Comparison of ENCODE assay signal across 24 cellular contexts in genomic region chr2:80687524-80687923, GRCh38.
A peak's percentile ranks its signal among the peaks of the same experiment; 100 is the strongest.
DNase-seq lines count a peak whose midpoint lies in the region; ATAC-seq, FAIRE-seq and TF ChIP-seq lines count a peak whose summit lies in the region.
"Had no signal": no experiment of that assay in that cellular context is flagged by ENCODE, and none has a peak within 500 bp of the region (broad histone marks: within the 10 kb centered on the region; RNA-seq: fewer than 3 reads in every experiment).

No MANE protein-coding gene starts in this region.

- H3K79me2 ChIP-seq in GM23338 (replicated peaks; ENCODE audit: insufficient read depth): no peaks in the 10 kb centered on the region

- H3K9ac ChIP-seq in kidney (ENCODE audit: low read length in 2 of 2): no peak overlapping the region
- H3K9ac ChIP-seq: BLaER1, GM23248 had no signal

- TF ChIP-seq CTCF in GM10266 (IDR thresholded peaks at IDR 0.05; ENCODE audit: control insufficient read depth, insufficient read depth, low read depth, missing control alignments) (no peak), GM23338 (conservative IDR thresholded peaks at IDR 0.05; ENCODE audit: low read depth in 2 of 2) (no peak), WTC11 (IDR thresholded peaks at IDR 0.05) (no peak), kidney (IDR thresholded peaks at IDR 0.05; ENCODE audit: borderline replicate concordance, extremely low read depth, insufficient read depth) (no peak), MCF 10A (IDR thresholded peaks at IDR 0.05; ENCODE audit: unreplicated experiment) (no peak)

- H3K27ac ChIP-seq in GM23338 (ENCODE audit: low read depth): no peak overlapping the region
- H3K27ac ChIP-seq in kidney (ENCODE audit: low read depth in 2 of 2, low read length in 2 of 2): no peak overlapping the region
- H3K27ac ChIP-seq: 22Rv1, BLaER1, C4-2B, GM23248 had no signal

- H2AFZ ChIP-seq in GM23338: no peak overlapping the region
- H2AFZ ChIP-seq: GM23248 had no signal

- ATAC-seq in GM23338 (peak; percentile 73), WTC11 (peak; percentile 39)
- ATAC-seq: CD8-positive, alpha-beta T cell had no signal

- H3K9me3 ChIP-seq in kidney (ENCODE audit: control insufficient read depth in 1 of 2, low read length in 2 of 2): no peaks in the 10 kb centered on the region
- H3K9me3 ChIP-seq: BLaER1, Caco-2, HAP-1 had no signal

- no TSS peak for BruUV-seq in MCF 10A (replicated peaks; lab: Mats Ljungman, UMichigan)

- no peak for FAIRE-seq in kidney (lab: Jason Lieb, UNC)
- FAIRE-seq: A204.1, GM18507, H54 had no signal

- H3K27me3 ChIP-seq in GM23338 (ENCODE audit: insufficient read depth): no peaks in the 10 kb centered on the region
- H3K27me3 ChIP-seq: BLaER1 had no signal

- in situ Hi-C loops in G401 (cut with HindIII; ENCODE audit: low sequenced_read_pairs): no loop called here

- H3K4me2 ChIP-seq in GM23338: 0 out of 2 replicates have a peak overlapping the region, but pooled peaks have one; percentile 9
- H3K4me2 ChIP-seq: BLaER1 had no signal

- peaks cover 6% of the 10 kb centered on the region; the same call in 2 of the 3 replicates for H3K4me1 Mint-ChIP-seq in GM23338
- H3K4me1 Mint-ChIP-seq in WTC11: peaks cover 2% of the 10 kb centered on the region; the same call in 1 of the 2 replicates
- no peaks in the 10 kb centered on the region for H3K4me1 Mint-ChIP-seq in MCF 10A (ENCODE audit: insufficient read depth, unreplicated experiment)
- H3K4me1 Mint-ChIP-seq: B cell; CD4-positive, CD25-positive, alpha-beta regulatory T cell had no signal

- H3K27ac Mint-ChIP-seq in GM23338 (no peak overlapping the region), WTC11 (no peak overlapping the region), MCF 10A (ENCODE audit: low read depth, unreplicated experiment) (no peak overlapping the region)
- H3K27ac Mint-ChIP-seq: B cell; CD4-positive, CD25-positive, alpha-beta regulatory T cell; CD8-positive, alpha-beta T cell; HFFc6 had no signal

- no peak overlapping the region for H3K4me3 Mint-ChIP-seq in GM23338
- no peak overlapping the region for H3K4me3 Mint-ChIP-seq in WTC11
- no peak overlapping the region for H3K4me3 Mint-ChIP-seq in MCF 10A (ENCODE audit: unreplicated experiment)
- H3K4me3 Mint-ChIP-seq: B cell; CD4-positive, CD25-positive, alpha-beta regulatory T cell; CD8-positive, alpha-beta T cell; HFFc6 had no signal

- POLR2A ChIA-PET in WTC11 (lab: Charles Lee): interaction anchor here (0.8 kb wide), 1 partner anchor 230 kb away, joined by 3 read pairs; no protein-coding TSS in a partner anchor
- POLR2A ChIA-PET in MCF 10A (lab: Yijun Ruan, JAX): no interaction called here

- 0 out of 2 replicates have a peak, but pooled peaks cover 3% of the 10 kb centered on the region for H3K4me1 ChIP-seq in GM23338 (ENCODE audit: insufficient read depth)
- no peaks in the 10 kb centered on the region for H3K4me1 ChIP-seq in kidney (ENCODE audit: control insufficient read depth in 1 of 2, insufficient read depth in 1 of 2, low read depth in 1 of 2, low read length in 2 of 2)
- H3K4me1 ChIP-seq: BLaER1, Caco-2, HAP-1 had no signal

- H3K9me2 ChIP-seq in GM23338 (ENCODE audit: insufficient read depth): peaks cover 6% of the 10 kb centered on the region

- H3K36me3 ChIP-seq in GM23338 (ENCODE audit: insufficient read depth): no peaks in the 10 kb centered on the region
- no peaks in the 10 kb centered on the region for H3K36me3 ChIP-seq in kidney (ENCODE audit: control insufficient read depth in 1 of 2, insufficient read depth in 2 of 2, low read length in 2 of 2)
- H3K36me3 ChIP-seq: BLaER1, HAP-1 had no signal

- intact Hi-C loops in kidney (cut with DNase I): no loop called here
- intact Hi-C loops in MCF 10A (cut with micrococcal nuclease): no loop called here

- H3F3A ChIP-seq in GM23338 (replicated peaks; ENCODE audit: low read depth): no peaks in the 10 kb centered on the region

- CTCF ChIA-PET in WTC11 (lab: Charles Lee) (no interaction called here), MCF 10A (lab: Yijun Ruan, JAX) (no interaction called here)

- H3K9me3 Mint-ChIP-seq in GM23338: peaks cover 4% of the 10 kb centered on the region; the same call in 1 of the 3 replicates
- no peaks in the 10 kb centered on the region for H3K9me3 Mint-ChIP-seq in WTC11
- no peaks in the 10 kb centered on the region for H3K9me3 Mint-ChIP-seq in MCF 10A (ENCODE audit: unreplicated experiment)

- no peaks in the 10 kb centered on the region for H4K20me1 ChIP-seq in GM23338 (replicated peaks; ENCODE audit: insufficient read depth)
- H4K20me1 ChIP-seq: BLaER1 had no signal

- DNase-seq in GM10266 (ENCODE audit: extremely low spot score): peak; percentile 6
- DNase-seq in GM23338 (ENCODE audit: low spot score): peak; percentile 17
- DNase-seq in WTC11 (ENCODE audit: low spot score): no peak
- peak; percentile 6 for DNase-seq in iPS-NIHi11 (ENCODE audit: low spot score)
- DNase-seq in LoVo (ENCODE audit: low spot score): no peak
- DNase-seq in G401 (ENCODE audit: low spot score): no peak
- no peak for DNase-seq in kidney
- no peak for DNase-seq in MCF 10A (ENCODE audit: unreplicated experiment)
- DNase-seq: Caco-2; CD4-positive, CD25-positive, alpha-beta regulatory T cell; CD8-positive, alpha-beta T cell; DMS153; DND-41; GDM1; GM23248; HFFc6 had no signal

- H3K36me3 Mint-ChIP-seq in GM23338 (ENCODE audit: low read depth): no peaks in the 10 kb centered on the region; the same call in 2 of the 3 replicates
- no peaks in the 10 kb centered on the region for H3K36me3 Mint-ChIP-seq in WTC11
- H3K36me3 Mint-ChIP-seq in MCF 10A (ENCODE audit: insufficient read depth, unreplicated experiment): no peaks in the 10 kb centered on the region
- H3K36me3 Mint-ChIP-seq: CD4-positive, CD25-positive, alpha-beta regulatory T cell; CD8-positive, alpha-beta T cell had no signal

- H3K27me3 Mint-ChIP-seq in GM23338 (ENCODE audit: insufficient read depth, low read depth, poor library complexity) (peaks cover 3% of the 10 kb centered on the region), WTC11 (ENCODE audit: low read depth) (no peaks in the 10 kb centered on the region), MCF 10A (ENCODE audit: insufficient read depth, unreplicated experiment) (no peaks in the 10 kb centered on the region)
- H3K27me3 Mint-ChIP-seq: B cell; CD4-positive, CD25-positive, alpha-beta regulatory T cell had no signal

- H3K4me3 ChIP-seq in GM23338 (no peak overlapping the region), kidney (ENCODE audit: low read length in 2 of 2) (no peak overlapping the region)
- H3K4me3 ChIP-seq: BLaER1, GM23248, HAP-1 had no signal

TF ChIP-seq in WTC11, 78 proteins besides CTCF, POLR2A, EP300 and RAD21 (continues in another document):
- no peak for TF ChIP-seq ETV6 (CRISPR knock-in tag; IDR thresholded peaks at IDR 0.05)
- TF ChIP-seq CBFB (CRISPR knock-in tag; IDR thresholded peaks at IDR 0.05; ENCODE audit: low read depth): no peak
- no peak for TF ChIP-seq ZNF121 (CRISPR knock-in tag; IDR thresholded peaks at IDR 0.05)
- TF ChIP-seq RELA (CRISPR knock-in tag; IDR thresholded peaks at IDR 0.05; ENCODE audit: borderline replicate concordance): no peak
- no peak for TF ChIP-seq EMX1 (CRISPR knock-in tag; IDR thresholded peaks at IDR 0.05)
- no peak for TF ChIP-seq KAT7 (CRISPR knock-in tag; IDR thresholded peaks at IDR 0.05; ENCODE audit: borderline replicate concordance)
- TF ChIP-seq, protein P1, sequence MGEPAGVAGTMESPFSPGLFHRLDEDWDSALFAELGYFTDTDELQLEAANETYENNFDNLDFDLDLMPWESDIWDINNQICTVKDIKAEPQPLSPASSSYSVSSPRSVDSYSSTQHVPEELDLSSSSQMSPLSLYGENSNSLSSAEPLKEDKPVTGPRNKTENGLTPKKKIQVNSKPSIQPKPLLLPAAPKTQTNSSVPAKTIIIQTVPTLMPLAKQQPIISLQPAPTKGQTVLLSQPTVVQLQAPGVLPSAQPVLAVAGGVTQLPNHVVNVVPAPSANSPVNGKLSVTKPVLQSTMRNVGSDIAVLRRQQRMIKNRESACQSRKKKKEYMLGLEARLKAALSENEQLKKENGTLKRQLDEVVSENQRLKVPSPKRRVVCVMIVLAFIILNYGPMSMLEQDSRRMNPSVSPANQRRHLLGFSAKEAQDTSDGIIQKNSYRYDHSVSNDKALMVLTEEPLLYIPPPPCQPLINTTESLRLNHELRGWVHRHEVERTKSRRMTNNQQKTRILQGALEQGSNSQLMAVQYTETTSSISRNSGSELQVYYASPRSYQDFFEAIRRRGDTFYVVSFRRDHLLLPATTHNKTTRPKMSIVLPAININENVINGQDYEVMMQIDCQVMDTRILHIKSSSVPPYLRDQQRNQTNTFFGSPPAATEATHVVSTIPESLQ (CRISPR knock-in tag; IDR thresholded peaks at IDR 0.05): no peak
- no peak for TF ChIP-seq ZNF232 (CRISPR knock-in tag; IDR thresholded peaks at IDR 0.05)
- no peak for TF ChIP-seq ATF2 (CRISPR knock-in tag; IDR thresholded peaks at IDR 0.05; ENCODE audit: borderline replicate concordance, low read depth)

Comparison
In these comparisons a context has a peak if more than half of its experiments do, and no peak if none do; other contexts are left out.
1. DNase-seq: peak in GM10266 (single experiment), GM23338 (single experiment) and iPS-NIHi11 (single experiment); none in WTC11 (single experiment), LoVo (single experiment), G401 (single experiment), kidney (single experiment) and MCF 10A (single experiment).